In the genomic region with DNA sequence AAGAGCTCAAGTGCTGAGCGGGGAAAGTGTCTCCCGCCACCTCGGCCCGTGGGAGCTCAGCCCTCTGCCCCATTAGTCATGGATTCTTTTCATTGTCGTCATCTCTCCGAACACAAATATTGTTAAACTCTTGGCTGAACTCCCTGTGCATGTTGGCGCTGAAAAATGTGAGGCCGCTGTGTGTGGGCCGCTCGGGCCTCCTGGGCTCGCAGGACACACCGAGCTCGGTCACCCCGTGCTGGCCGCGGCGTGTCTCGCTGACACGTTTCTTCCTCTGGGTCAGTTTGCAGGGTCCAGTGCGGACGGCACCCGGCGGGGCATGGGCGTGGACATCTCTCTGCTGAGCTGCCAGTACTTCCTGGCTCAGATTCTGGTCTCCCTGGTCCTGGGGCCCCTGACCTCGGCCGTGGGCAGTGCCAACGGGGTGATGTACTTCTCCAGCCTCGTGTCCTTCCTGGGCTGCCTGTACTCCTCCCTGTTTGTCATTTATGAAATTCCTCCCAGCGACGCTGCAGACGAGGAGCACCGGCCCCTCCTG, we compare ENCODE assay signal across 9 cellular contexts. TPM values are rescaled to one million over a fixed set of nuclear protein-coding genes. Genes with fewer than 3 reads are reported as not detected.
DNase-seq lines count a peak whose midpoint lies in the region; ATAC-seq, FAIRE-seq and TF ChIP-seq lines count a peak whose summit lies in the region.
"Had no signal": no experiment of that assay in that cellular context is flagged by ENCODE, and none has a peak within 500 bp of the region (broad histone marks: within the 10 kb centered on the region; RNA-seq: fewer than 3 reads in every experiment).

No MANE protein-coding gene starts in this region.

- in situ Hi-C loops in IMR-90 (cut with MboI; ENCODE audit: low sequenced_read_pairs): no loop called here

- H3K9me3 ChIP-seq in IMR-90 (ENCODE audit: control insufficient read depth, insufficient read depth, low read length): no peaks in the 10 kb centered on the region
- no peaks in the 10 kb centered on the region for H3K9me3 ChIP-seq in colonic mucosa
- H3K9me3 ChIP-seq in upper lobe of left lung: no peaks in the 10 kb centered on the region

- peak overlapping the region; percentile 95 to 97 for H4K8ac ChIP-seq in IMR-90 (ENCODE audit: low read depth in 2 of 2, low read length in 2 of 2)

- peak overlapping the region; percentile 100 for H2BK20ac ChIP-seq in IMR-90 (ENCODE audit: low read depth, low read length)

- 0 out of 4 replicates have a peak, but pooled peaks cover 0 to 3% of the 10 kb centered on the region in 2 experiments for H3K79me1 ChIP-seq in IMR-90 (ENCODE audit: low read depth in 1 of 2, low read length in 2 of 2)

- ATAC-seq in IMR-90 (ENCODE audit: low read depth) (peak; percentile 87), upper lobe of left lung (ENCODE audit: low FRiP score in 2 of 2) (peak; percentile 77 to 86), HG03097 (IDR thresholded peaks at IDR 0.05; ENCODE audit: low FRiP score, unreplicated experiment) (no peak), GM21367 (IDR thresholded peaks at IDR 0.05; ENCODE audit: unreplicated experiment) (no peak)

- no peak overlapping the region for H3K4me3 ChIP-seq in IMR-90 (ENCODE audit: insufficient read depth, low read depth, low read length)
- H3K4me3 ChIP-seq in colonic mucosa: no peak overlapping the region
- no peak overlapping the region for H3K4me3 ChIP-seq in lower leg skin (ENCODE audit: low read depth, poor library complexity, severe bottlenecking)
- H3K4me3 ChIP-seq in upper lobe of left lung: peak overlapping the region in 1 of 4 donors; percentile 27

- H3K9me1 ChIP-seq in IMR-90 (ENCODE audit: insufficient read depth, low read length): peaks cover 12% of the 10 kb centered on the region

- TF ChIP-seq EP300 in upper lobe of left lung (IDR thresholded peaks at IDR 0.05): peak in 2 of 4 donors; percentile 32 to 70

- peak overlapping the region; percentile 97 for H3K23ac ChIP-seq in IMR-90 (ENCODE audit: low read depth, low read length)

- peak overlapping the region; percentile 82 for H3K27ac ChIP-seq in IMR-90 (ENCODE audit: insufficient read depth, low read length)
- H3K27ac ChIP-seq in colonic mucosa: peak overlapping the region; percentile 23
- H3K27ac ChIP-seq in upper lobe of left lung: peak overlapping the region; percentile 19 to 75 (median 69)

- H3K4me1 ChIP-seq in IMR-90 (ENCODE audit: control insufficient read depth, insufficient read depth, low read length) (peaks cover 13% of the 10 kb centered on the region), colonic mucosa (no peaks in the 10 kb centered on the region), upper lobe of left lung (peaks cover 13 to 19% (median 14%) of the 10 kb centered on the region in 4 donors)

- peak overlapping the region; percentile 99 for H3K4ac ChIP-seq in IMR-90 (ENCODE audit: low read depth, low read length)

- no peaks in the 10 kb centered on the region for H4K20me1 ChIP-seq in IMR-90 (ENCODE audit: insufficient read depth, low read length)

- 0% methylated on average over 10 of the region's 32 CpGs; no CpG with 5 or more reads in 1 of the 2 experiments for WGBS in IMR-90 (ENCODE audit: extremely low coverage in 2 of 2, insufficient read length in 1 of 2), 2 experiments
- WGBS in lower leg skin, 2 donors: 55 to 66% methylated on average over 28 to 29 of the region's 32 CpGs
- WGBS in upper lobe of left lung, 2 donors: 31 to 38% methylated on average over 3 to 32 of the region's 32 CpGs

- H4K91ac ChIP-seq in IMR-90 (ENCODE audit: insufficient read depth, low read depth, low read length): peak overlapping the region; percentile 100

- TF ChIP-seq RAD21 in IMR-90 (IDR thresholded peaks at IDR 0.05; ENCODE audit: low read length): no peak

- dilution Hi-C loops in IMR-90 (cut with HindIII; ENCODE audit: low sequenced_read_pairs, unreplicated experiment): no loop called here

- H3K36me3 ChIP-seq in IMR-90 (ENCODE audit: control insufficient read depth, insufficient read depth, low read length): peaks cover 4% of the 10 kb centered on the region; the same call in 1 of the 2 replicates
- H3K36me3 ChIP-seq in colonic mucosa: no peaks in the 10 kb centered on the region
- H3K36me3 ChIP-seq in upper lobe of left lung: no peaks in the 10 kb centered on the region

- H2BK15ac ChIP-seq in IMR-90 (ENCODE audit: low read depth, low read length): peak overlapping the region; percentile 96; the same call in 2 of the 3 replicates

- peak overlapping the region; percentile 26 for H3K4me2 ChIP-seq in IMR-90 (ENCODE audit: low read depth, low read length)

- peak overlapping the region; percentile 93 for H2AFZ ChIP-seq in IMR-90 (replicated peaks; ENCODE audit: low read length, poor library complexity)

- TF ChIP-seq POLR2A in IMR-90 (IDR thresholded peaks at IDR 0.05; ENCODE audit: low read depth, low read length): no peak
- no peak for TF ChIP-seq POLR2A in lower leg skin (IDR thresholded peaks at IDR 0.05)
- no peak for TF ChIP-seq POLR2A in upper lobe of left lung (IDR thresholded peaks at IDR 0.05)
- no peak for TF ChIP-seq POLR2A in GM12891 (IDR thresholded peaks at IDR 0.05; ENCODE audit: low read depth, low read length)

- FAIRE-seq in GM12891 (lab: Jason Lieb, UNC): no peak

- intact Hi-C loops in IMR-90 (cut with micrococcal nuclease): no loop called here
- intact Hi-C loops in colonic mucosa (cut with DNase I): no loop called here
- intact Hi-C loops in lower leg skin (cut with DNase I; ENCODE audit: low total_unique reads): no loop called here

- H3K9ac ChIP-seq in IMR-90 (ENCODE audit: low read depth, low read length) (peak overlapping the region; percentile 2; the same call in 1 of the 2 replicates), colonic mucosa (ENCODE audit: low read depth in 2 of 2, low read length in 2 of 2) (peak overlapping the region in 1 of 2 donors; percentile 43)

- H3K27me3 ChIP-seq in IMR-90 (ENCODE audit: control insufficient read depth, insufficient read depth, low read length): no peaks in the 10 kb centered on the region
- H3K27me3 ChIP-seq in colonic mucosa: no peaks in the 10 kb centered on the region
- H3K27me3 ChIP-seq in upper lobe of left lung: no peaks in the 10 kb centered on the region

- H4K5ac ChIP-seq in IMR-90 (ENCODE audit: low read depth, low read length): no peak overlapping the region

- CTCF ChIA-PET in IMR-90 (lab: Yijun Ruan, JAX): interaction anchor here (0.7 to 1.4 kb wide), 4 partner anchors 9 to 368 kb away, joined by 3 read pairs; no protein-coding TSS in a partner anchor

- peak overlapping the region; percentile 89 for H2AK9ac ChIP-seq in IMR-90 (replicated peaks; ENCODE audit: low read depth, low read length, poor library complexity)

- POLR2A ChIA-PET in IMR-90 (lab: Charles Lee; ENCODE audit: unreplicated experiment): no interaction called here

- peak overlapping the region; percentile 95 for H2AK5ac ChIP-seq in IMR-90 (ENCODE audit: low read depth, low read length)

- H3K14ac ChIP-seq in IMR-90 (replicated peaks; ENCODE audit: low read depth, low read length): peak overlapping the region; percentile 65

- peak overlapping the region; percentile 100 for H2BK120ac ChIP-seq in IMR-90 (ENCODE audit: low read depth, low read length)

- BruUV-seq in IMR-90 (replicated peaks; lab: Mats Ljungman, UMichigan): no TSS peak

- DNase-seq in IMR-90 (peak; percentile 98), colonic mucosa (peak; percentile 44), lower leg skin (ENCODE audit: low spot score in 2 of 2) (peak; percentile 65 to 94), upper lobe of left lung (peak; percentile 58 to 90), GM12891 (ENCODE audit: insufficient read length, low spot score) (no peak), NCI-H1436 (lab: John Stamatoyannopoulos, UW) (no peak)
- DNase-seq: NCI-H1436 treated with DMSO at 0.1 percent for 48 hours had no signal

- H3K18ac ChIP-seq in IMR-90 (ENCODE audit: low read depth, low read length): peak overlapping the region; percentile 9

- peak overlapping the region; percentile 60; the same call in 1 of the 2 replicates for H3K56ac ChIP-seq in IMR-90 (ENCODE audit: extremely low read depth, insufficient read depth, low read length)

- no peak for TF ChIP-seq CTCF in IMR-90 (conservative IDR thresholded peaks at IDR 0.05; ENCODE audit: low read depth, low read length)
- TF ChIP-seq CTCF in colonic mucosa (IDR thresholded peaks at IDR 0.05): no peak
- TF ChIP-seq CTCF in lower leg skin (IDR thresholded peaks at IDR 0.05): no peak
- peak in 1 of 6 experiments; percentile 8 for TF ChIP-seq CTCF in upper lobe of left lung (IDR thresholded peaks at IDR 0.05)

- peak overlapping the region; percentile 87 for H2BK5ac ChIP-seq in IMR-90 (ENCODE audit: low read depth, low read length, poor library complexity, severe bottlenecking)

TF ChIP-seq in IMR-90, 13 proteins besides CTCF, POLR2A, EP300 and RAD21 (continues in another document):
- TF ChIP-seq MXI1 (IDR thresholded peaks at IDR 0.05; ENCODE audit: borderline replicate concordance, low read depth, low read length) (peak; percentile 92), MAZ (IDR thresholded peaks at IDR 0.05; ENCODE audit: borderline replicate concordance, low read depth, low read length) (no peak), SMC3 (IDR thresholded peaks at IDR 0.05; ENCODE audit: low read depth, low read length) (0 out of 2 replicates have a peak, but pooled peaks have one; percentile 13), CHD1 (IDR thresholded peaks at IDR 0.05; ENCODE audit: low read depth, low read length) (no peak), RFX5 (IDR thresholded peaks at IDR 0.05; ENCODE audit: low read depth, low read length) (no peak), CEBPB (IDR thresholded peaks at IDR 0.05; ENCODE audit: low read depth, low read length) (0 out of 2 replicates have a peak, but pooled peaks have one; percentile 16)

TF ChIP-seq in GM12891, 5 proteins besides CTCF, POLR2A, EP300 and RAD21:
- TF ChIP-seq SPI1 (IDR thresholded peaks at IDR 0.05; ENCODE audit: low read depth, low read length) (no peak), PAX5 (IDR thresholded peaks at IDR 0.05; ENCODE audit: insufficient read depth, low read length, severe bottlenecking) (no peak), TAF1 (IDR thresholded peaks at IDR 0.05; ENCODE audit: low read depth, low read length) (no peak)

RNA-seq across cellular contexts. Expression of gene SLC45A1, which starts 25.6 kb away (rescaled TPM):
- 0.72 and 0.83 TPM in 2 replicates for total RNA-seq in IMR-90 (2012; rRNA removed)
- polyA plus RNA-seq in IMR-90 (2012; rRNA removed): 3.1 and 3.9 TPM in 2 replicates
- polyA plus RNA-seq in IMR-90 (2012; cell fraction: cytosol; rRNA removed): 3.4 and 7.6 TPM in 2 replicates
- 2.9 and 7.4 TPM in 2 replicates for polyA plus RNA-seq in IMR-90 (2012; cell fraction: nucleus; rRNA removed; ENCODE audit: low replicate concordance)
- total RNA-seq in colonic mucosa: under 1 TPM; 0.27 to 0.42 TPM
- total RNA-seq in lower leg skin: 1 to 10 TPM in 3 of 4 donors, under 1 TPM in 1; 0.13 to 3.4 (median 1.4) TPM
- 1 to 10 TPM in 2 of 6 donors, under 1 TPM in 2, not detected in 2; 0.91 to 1.4 (median 1.0) TPM for total RNA-seq in upper lobe of left lung
- polyA plus RNA-seq in GM12891 (2012; ENCODE audit: low read depth, missing spikeins): 0.08 TPM

Comparison
In these comparisons a context has a peak if more than half of its experiments do, and no peak if none do; other contexts are left out.
1. ATAC-seq: peak in IMR-90 (single experiment) and upper lobe of left lung (2 of 2); none in HG03097 (single experiment) and GM21367 (single experiment).
2. DNase-seq: peak in IMR-90 (single experiment), colonic mucosa (single experiment), lower leg skin (2 of 2) and upper lobe of left lung (2 of 2); none in GM12891 (single experiment) and NCI-H1436 (single experiment).
3. H3K27ac ChIP-seq: peak in every context shown above with its lines; median percentile 82 in IMR-90; 69 in upper lobe of left lung; 23 in colonic mucosa.